In the genomic region with DNA sequence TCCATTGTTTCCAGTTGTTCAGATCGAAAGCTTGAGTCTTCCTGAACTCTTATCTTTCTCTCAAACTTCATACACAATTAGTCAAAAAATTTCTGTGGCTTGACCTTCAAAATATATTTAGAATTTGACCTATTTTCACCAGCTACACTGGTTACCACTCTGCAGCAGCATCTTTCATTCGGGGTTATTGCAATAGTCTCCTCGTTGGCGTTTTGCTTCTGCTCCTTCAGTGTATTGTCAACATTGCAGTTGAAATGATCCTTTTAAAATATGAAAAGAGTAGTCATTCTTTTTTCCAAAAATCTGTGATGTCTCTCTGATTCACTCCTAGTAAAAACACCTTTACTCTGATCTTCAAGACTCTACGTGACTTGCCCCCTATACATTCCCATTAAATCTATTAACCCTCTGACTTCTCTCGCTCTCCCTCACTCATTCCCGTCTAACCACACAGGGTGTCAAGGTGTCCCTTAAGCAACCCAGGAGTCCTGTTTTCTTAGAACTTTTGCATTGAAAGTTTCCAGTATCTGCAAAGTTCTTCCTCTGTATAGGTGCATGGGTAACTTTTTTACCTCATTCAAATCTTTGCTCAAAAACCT, we compare ENCODE assay signal across 16 cellular contexts.
DNase-seq lines count a peak whose midpoint lies in the region; ATAC-seq, FAIRE-seq and TF ChIP-seq lines count a peak whose summit lies in the region.
"Had no signal": no experiment of that assay in that cellular context is flagged by ENCODE, and none has a peak within 500 bp of the region (broad histone marks: within the 10 kb centered on the region; RNA-seq: fewer than 3 reads in every experiment).

No MANE protein-coding gene starts in this region.

- H3K36me3 ChIP-seq in kidney (ENCODE audit: control insufficient read depth in 1 of 2, insufficient read depth in 2 of 2, low read length in 2 of 2), result no peaks in the 10 kb centered on the region
- H3K36me3 ChIP-seq: BLaER1 had no signal

- peaks cover 6% of the 10 kb centered on the region for H3K4me1 Mint-ChIP-seq in activated CD4-positive, alpha-beta T cell treated with anti-CD3 and anti-CD28 coated beads for 36 hours
- H3K4me1 Mint-ChIP-seq in stimulated activated naive CD8-positive, alpha-beta T cell treated with anti-CD3 and anti-CD28 coated beads, Interleukin-15, Interleukin-2, amounts not matched to agents 100 ng/mL and 50 ng/mL, for 24 hours (ENCODE audit: low read depth), result peaks cover 8% of the 10 kb centered on the region
- H3K4me1 Mint-ChIP-seq in T-cell, result peaks cover 0 to 10% (median 6%) of the 10 kb centered on the region in 3 donors
- H3K4me1 Mint-ChIP-seq: GM23338 had no signal

- H3K27ac ChIP-seq in kidney (ENCODE audit: low read depth in 2 of 2, low read length in 2 of 2), result no peak overlapping the region
- H3K27ac ChIP-seq: BLaER1 had no signal

- intact Hi-C loops in activated CD4-positive, alpha-beta T cell treated with anti-CD3 and anti-CD28 coated beads for 36 hours (cut with DNase I, micrococcal nuclease), result no loop called here
- intact Hi-C loops in kidney (cut with DNase I), result no loop called here

- no peak overlapping the region for H3K9ac ChIP-seq in kidney (ENCODE audit: low read length in 2 of 2)
- H3K9ac ChIP-seq: BLaER1 had no signal

- no peaks in the 10 kb centered on the region for H3K9me3 ChIP-seq in kidney (ENCODE audit: control insufficient read depth in 1 of 2, low read length in 2 of 2)
- H3K9me3 ChIP-seq: BLaER1, Caco-2 had no signal

- H3K4me1 ChIP-seq in kidney (ENCODE audit: control insufficient read depth in 1 of 2, insufficient read depth in 1 of 2, low read depth in 1 of 2, low read length in 2 of 2), result no peaks in the 10 kb centered on the region
- H3K4me1 ChIP-seq: BLaER1, Caco-2 had no signal

- H3K27ac Mint-ChIP-seq in activated CD4-positive, alpha-beta T cell treated with anti-CD3 and anti-CD28 coated beads for 36 hours, result peak overlapping the region; percentile 7
- peak overlapping the region; percentile 20 for H3K27ac Mint-ChIP-seq in stimulated activated naive CD8-positive, alpha-beta T cell treated with anti-CD3 and anti-CD28 coated beads, Interleukin-15, Interleukin-2, amounts not matched to agents 100 ng/mL and 50 ng/mL, for 24 hours
- peak overlapping the region; percentile 26 to 85 for H3K27ac Mint-ChIP-seq in T-cell
- H3K27ac Mint-ChIP-seq: GM23338 had no signal

- H3K4me3 Mint-ChIP-seq in activated CD4-positive, alpha-beta T cell treated with anti-CD3 and anti-CD28 coated beads for 36 hours, result no peak overlapping the region
- peak overlapping the region; percentile 1 for H3K4me3 Mint-ChIP-seq in stimulated activated naive CD8-positive, alpha-beta T cell treated with anti-CD3 and anti-CD28 coated beads, Interleukin-15, Interleukin-2, amounts not matched to agents 100 ng/mL and 50 ng/mL, for 24 hours
- H3K4me3 Mint-ChIP-seq in T-cell, result peak overlapping the region in 2 of 3 donors; percentile 49 to 54
- H3K4me3 Mint-ChIP-seq: GM23338 had no signal

- no peaks in the 10 kb centered on the region for H3K27me3 Mint-ChIP-seq in activated CD4-positive, alpha-beta T cell treated with anti-CD3 and anti-CD28 coated beads for 36 hours
- no peaks in the 10 kb centered on the region for H3K27me3 Mint-ChIP-seq in stimulated activated naive CD8-positive, alpha-beta T cell treated with anti-CD3 and anti-CD28 coated beads, Interleukin-15, Interleukin-2, amounts not matched to agents 100 ng/mL and 50 ng/mL, for 24 hours
- H3K27me3 Mint-ChIP-seq in T-cell, result no peaks in the 10 kb centered on the region

- no peak for FAIRE-seq in kidney (lab: Jason Lieb, UNC)
- FAIRE-seq: GM18507 had no signal

- no peak for DNase-seq in activated CD4-positive, alpha-beta T cell treated with anti-CD3 and anti-CD28 coated beads for 36 hours
- no peak for DNase-seq in activated CD4-positive, alpha-beta T cell treated with anti-CD3 and anti-CD28 coated beads for 48 hours
- no peak for DNase-seq in stimulated activated naive CD8-positive, alpha-beta T cell treated with anti-CD3 and anti-CD28 coated beads, Interleukin-15, Interleukin-2, amounts not matched to agents 100 U/mL and 50 U/mL, for 24 hours
- DNase-seq in T-cell (no peak), kidney (no peak)
- DNase-seq: 8988T, AML-193, Caco-2, DMS53, H7 had no signal

- no peak for TF ChIP-seq CTCF in kidney (IDR thresholded peaks at IDR 0.05; ENCODE audit: borderline replicate concordance, extremely low read depth, insufficient read depth)

- no peak overlapping the region for H3K4me3 ChIP-seq in kidney (ENCODE audit: low read length in 2 of 2)
- H3K4me3 ChIP-seq: BLaER1, GM23338 had no signal

- POLR2A ChIA-PET in activated CD4-positive, alpha-beta T cell treated with anti-CD3 and anti-CD28 coated beads for 36 hours (lab: Charles Lee), result interaction anchor here (0.6 kb wide), 1 partner anchor 15 kb away, joined by 6 read pairs; no protein-coding TSS in a partner anchor
- POLR2A ChIA-PET in T-cell (lab: Charles Lee), result interaction anchor here in 1 of 2 donors (0.6 kb wide), 1 partner anchor 30 kb away, joined by 8 read pairs; no protein-coding TSS in a partner anchor

- H3K36me3 Mint-ChIP-seq in activated CD4-positive, alpha-beta T cell treated with anti-CD3 and anti-CD28 coated beads for 36 hours (ENCODE audit: low read depth), result no peaks in the 10 kb centered on the region
- no peaks in the 10 kb centered on the region for H3K36me3 Mint-ChIP-seq in stimulated activated naive CD8-positive, alpha-beta T cell treated with anti-CD3 and anti-CD28 coated beads, Interleukin-15, Interleukin-2, amounts not matched to agents 100 ng/mL and 50 ng/mL, for 24 hours (ENCODE audit: low read depth)
- no peaks in the 10 kb centered on the region for H3K36me3 Mint-ChIP-seq in T-cell

- CTCF ChIA-PET in activated CD4-positive, alpha-beta T cell treated with anti-CD3 and anti-CD28 coated beads for 36 hours (lab: Charles Lee), result no interaction called here
- CTCF ChIA-PET in T-cell (lab: Charles Lee), result interaction anchor here in 1 of 2 donors (1.1 kb wide), 1 partner anchor 19 kb away, joined by 3 read pairs; no protein-coding TSS in a partner anchor

- no peak for ATAC-seq in activated CD4-positive, alpha-beta T cell treated with anti-CD3 and anti-CD28 coated beads for 36 hours
- ATAC-seq in stimulated activated naive CD8-positive, alpha-beta T cell treated with anti-CD3 and anti-CD28 coated beads, Interleukin-15, Interleukin-2, amounts not matched to agents 100 U/mL and 50 U/mL, for 24 hours, result no peak
- ATAC-seq in T-cell (replicated peaks in 1 of 4) (no peak), GM18873 (IDR thresholded peaks at IDR 0.05; ENCODE audit: low FRiP score, unreplicated experiment) (no peak), GM19467 (IDR thresholded peaks at IDR 0.05; ENCODE audit: unreplicated experiment) (no peak)
- ATAC-seq: GM23338 had no signal

- no peaks in the 10 kb centered on the region for H3K9me3 Mint-ChIP-seq in activated CD4-positive, alpha-beta T cell treated with anti-CD3 and anti-CD28 coated beads for 36 hours (ENCODE audit: low read depth)
- peaks cover 9% of the 10 kb centered on the region for H3K9me3 Mint-ChIP-seq in stimulated activated naive CD8-positive, alpha-beta T cell treated with anti-CD3 and anti-CD28 coated beads, Interleukin-15, Interleukin-2, amounts not matched to agents 100 ng/mL and 50 ng/mL, for 24 hours
- no peaks in the 10 kb centered on the region for H3K9me3 Mint-ChIP-seq in T-cell
- H3K9me3 Mint-ChIP-seq: GM23338 had no signal
